22 cellular contexts compared by ENCODE assay signal in the genomic region with DNA sequence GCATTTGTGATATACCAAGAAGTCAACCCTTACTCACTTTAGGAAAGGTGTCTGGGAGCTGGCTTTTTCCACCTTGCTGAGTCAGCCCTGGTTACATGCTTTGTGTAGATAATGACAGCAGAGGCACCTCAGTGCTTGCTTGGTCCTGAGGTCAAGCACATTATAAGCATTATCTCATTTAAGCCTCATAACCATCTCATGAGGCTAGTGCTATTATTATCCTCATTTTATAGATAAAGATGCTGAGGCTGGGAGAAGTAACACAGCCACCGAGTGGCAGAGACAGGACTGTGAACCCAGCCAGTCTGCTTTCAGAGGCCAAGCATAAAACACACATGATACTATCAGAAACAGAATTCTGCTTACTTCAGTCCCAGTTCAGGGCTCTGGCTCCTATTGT. TPM values are rescaled to one million over a fixed set of nuclear protein-coding genes. Genes with fewer than 3 reads are reported as not detected.
DNase-seq lines count a peak whose midpoint lies in the region; ATAC-seq and TF ChIP-seq lines count a peak whose summit lies in the region.
"Had no signal": no experiment of that assay in that cellular context is flagged by ENCODE, and none has a peak within 500 bp of the region (broad histone marks: within the 10 kb centered on the region; RNA-seq: fewer than 3 reads in every experiment).

No MANE protein-coding gene starts in this region.

- H3K27ac ChIP-seq in CD8-positive, alpha-beta T cell (ENCODE audit: low read depth, low read length) = no peak overlapping the region
- H3K27ac ChIP-seq in heart right ventricle = peak overlapping the region; percentile 7 to 84 (median 74)
- H3K27ac ChIP-seq: HL-60, WERI-Rb-1 had no signal

- H3K4me3 ChIP-seq in CD8-positive, alpha-beta T cell (ENCODE audit: low read depth, low read length) = no peak overlapping the region
- no peak overlapping the region for H3K4me3 ChIP-seq in heart right ventricle

- H3K27me3 ChIP-seq in CD8-positive, alpha-beta T cell (ENCODE audit: insufficient read depth, low read length) = no peaks in the 10 kb centered on the region
- no peaks in the 10 kb centered on the region for H3K27me3 ChIP-seq in heart right ventricle

- POLR2A ChIA-PET in CD8-positive, alpha-beta T cell (lab: Charles Lee) = interaction anchor here (0.6 kb wide), 1 partner anchor 19 kb away, joined by 3 read pairs; no protein-coding TSS in a partner anchor

- intact Hi-C loops in CD8-positive, alpha-beta T cell (cut with DNase I, micrococcal nuclease) = no loop called here
- intact Hi-C loops in heart right ventricle (cut with DNase I) = no loop called here

- H3K36me3 ChIP-seq in CD8-positive, alpha-beta T cell (ENCODE audit: insufficient read depth, low read length) = peaks cover 25% of the 10 kb centered on the region
- peaks cover 0 to 78% (median 22%) of the 10 kb centered on the region in 9 donors for H3K36me3 ChIP-seq in heart right ventricle

- no peak for DNase-seq in CD8-positive, alpha-beta T cell
- DNase-seq in T-helper 17 cell (no peak), heart right ventricle (no peak), nephron progenitor cell (no peak), NCI-H748 treated with DMSO at 0.1 percent for 48 hours (lab: John Stamatoyannopoulos, UW) (no peak), NCI-H1048 (lab: John Stamatoyannopoulos, UW) (no peak), NCI-H345 (lab: John Stamatoyannopoulos, UW) (no peak)
- DNase-seq: activated CD4-positive, alpha-beta memory T cell treated with anti-CD3 and anti-CD28 coated beads for 36 hours; activated T-cell treated with anti-CD3 and anti-CD28 coated beads, Interleukin-2, amount 50 U/mL, for 72 hours; CD8-positive, alpha-beta memory T cell; central memory CD4-positive, alpha-beta T cell; DND-41; effector memory CD4-positive, alpha-beta T cell; islet precursor cell; NCI-H187 treated with DMSO at 0.1 percent for 48 hours; nucleus accumbens; stimulated activated CD4-positive, alpha-beta T cell treated with anti-CD3 and anti-CD28 coated beads, Interleukin-2, amount 100 ng/mL, for 48 hours; T-cell; WERI-Rb-1 had no signal

- no peaks in the 10 kb centered on the region for H3K9me3 Mint-ChIP-seq in CD8-positive, alpha-beta T cell
- no peaks in the 10 kb centered on the region for H3K9me3 Mint-ChIP-seq in nephron progenitor cell
- H3K9me3 Mint-ChIP-seq: activated CD4-positive, alpha-beta memory T cell treated with anti-CD3 and anti-CD28 coated beads for 36 hours; activated T-cell treated with anti-CD3 and anti-CD28 coated beads, Interleukin-2, amount 50 U/mL, for 72 hours; CD8-positive, alpha-beta memory T cell; T-cell had no signal

- no peak for ATAC-seq in CD8-positive, alpha-beta T cell
- ATAC-seq in T-helper 17 cell = no peak
- ATAC-seq in heart right ventricle = peak; percentile 31 to 73 (median 54)
- no peak for ATAC-seq in GM19395 (IDR thresholded peaks at IDR 0.05; ENCODE audit: unreplicated experiment)
- ATAC-seq: HCT116, T-cell had no signal

- H3K4me1 ChIP-seq in CD8-positive, alpha-beta T cell (ENCODE audit: insufficient read depth, low read length) = peaks cover 5% of the 10 kb centered on the region
- H3K4me1 ChIP-seq in heart right ventricle = peaks cover 12 to 68% (median 62%) of the 10 kb centered on the region in 9 donors

- 48 to 49% methylated on average over 1 of the region's 1 CpG for WGBS in heart right ventricle, 2 donors

- no peaks in the 10 kb centered on the region for H3K9me3 ChIP-seq in CD8-positive, alpha-beta T cell (ENCODE audit: low read length)
- H3K9me3 ChIP-seq in T-helper 17 cell (ENCODE audit: control insufficient read depth, low read length, poor library complexity, severe bottlenecking) (no peaks in the 10 kb centered on the region), heart right ventricle (no peaks in the 10 kb centered on the region)

- H3K4me1 Mint-ChIP-seq in CD8-positive, alpha-beta T cell (ENCODE audit: low read depth) = peaks cover 24% of the 10 kb centered on the region
- H3K4me1 Mint-ChIP-seq in T-helper 17 cell = peaks cover 25% of the 10 kb centered on the region
- peaks cover 16% of the 10 kb centered on the region for H3K4me1 Mint-ChIP-seq in nephron progenitor cell

- H3K27ac Mint-ChIP-seq in CD8-positive, alpha-beta T cell = peak overlapping the region; percentile 60
- H3K27ac Mint-ChIP-seq in T-helper 17 cell = peak overlapping the region; percentile 34
- peak overlapping the region; percentile 96 for H3K27ac Mint-ChIP-seq in nephron progenitor cell
- H3K27ac Mint-ChIP-seq: activated CD4-positive, alpha-beta memory T cell treated with anti-CD3 and anti-CD28 coated beads for 36 hours; activated T-cell treated with anti-CD3 and anti-CD28 coated beads, Interleukin-2, amount 50 U/mL, for 72 hours had no signal

- no peaks in the 10 kb centered on the region for H3K27me3 Mint-ChIP-seq in CD8-positive, alpha-beta T cell (ENCODE audit: low read depth)
- H3K27me3 Mint-ChIP-seq in T-helper 17 cell (no peaks in the 10 kb centered on the region), nephron progenitor cell (ENCODE audit: low read depth, poor library complexity) (no peaks in the 10 kb centered on the region)
- H3K27me3 Mint-ChIP-seq: activated CD4-positive, alpha-beta memory T cell treated with anti-CD3 and anti-CD28 coated beads for 36 hours; CD8-positive, alpha-beta memory T cell; T-cell had no signal

- no peak for TF ChIP-seq CTCF in CD8-positive, alpha-beta T cell (IDR thresholded peaks at IDR 0.05)
- no peak for TF ChIP-seq CTCF in heart right ventricle (IDR thresholded peaks at IDR 0.05)
- no peak for TF ChIP-seq CTCF in nephron progenitor cell (IDR thresholded peaks at IDR 0.05)

- peaks cover 85% of the 10 kb centered on the region for H3K36me3 Mint-ChIP-seq in CD8-positive, alpha-beta T cell
- peaks cover 9% of the 10 kb centered on the region for H3K36me3 Mint-ChIP-seq in T-helper 17 cell (ENCODE audit: low read depth)
- peaks cover 37% of the 10 kb centered on the region for H3K36me3 Mint-ChIP-seq in nephron progenitor cell (ENCODE audit: low read depth)

- no peak overlapping the region for H3K4me3 Mint-ChIP-seq in CD8-positive, alpha-beta T cell
- H3K4me3 Mint-ChIP-seq in T-helper 17 cell = no peak overlapping the region
- H3K4me3 Mint-ChIP-seq in nephron progenitor cell = no peak overlapping the region
- H3K4me3 Mint-ChIP-seq: activated CD4-positive, alpha-beta memory T cell treated with anti-CD3 and anti-CD28 coated beads for 36 hours; activated T-cell treated with anti-CD3 and anti-CD28 coated beads, Interleukin-2, amount 50 U/mL, for 72 hours; CD8-positive, alpha-beta memory T cell; T-cell had no signal

- CTCF ChIA-PET in CD8-positive, alpha-beta T cell (lab: Charles Lee) = no interaction called here

RNA-seq across cellular contexts. Expression of a gene that starts 29.4 kb away (rescaled TPM):
- total RNA-seq in CD8-positive, alpha-beta T cell = 100 to 1,000 TPM; 143 to 153 TPM
- 100 to 1,000 TPM; 167 to 312 TPM for total RNA-seq in T-helper 17 cell
- total RNA-seq in heart right ventricle = 10 to 100 TPM; 54.5 to 95.7 (median 73.7) TPM
- 10 to 100 TPM; 35.7 to 50.0 TPM for polyA plus RNA-seq in heart right ventricle

Comparison
In these comparisons a context has a peak if more than half of its experiments do, and no peak if none do; other contexts are left out.
1. ATAC-seq: peak in heart right ventricle (8 of 8); none in CD8-positive, alpha-beta T cell (single experiment), T-helper 17 cell (single experiment) and GM19395 (single experiment).
2. H3K27ac Mint-ChIP-seq: peak in every context shown above with its lines; median percentile 96 in nephron progenitor cell; 60 in CD8-positive, alpha-beta T cell; 34 in T-helper 17 cell.